20 cellular contexts compared by ENCODE assay signal in the genomic region with DNA sequence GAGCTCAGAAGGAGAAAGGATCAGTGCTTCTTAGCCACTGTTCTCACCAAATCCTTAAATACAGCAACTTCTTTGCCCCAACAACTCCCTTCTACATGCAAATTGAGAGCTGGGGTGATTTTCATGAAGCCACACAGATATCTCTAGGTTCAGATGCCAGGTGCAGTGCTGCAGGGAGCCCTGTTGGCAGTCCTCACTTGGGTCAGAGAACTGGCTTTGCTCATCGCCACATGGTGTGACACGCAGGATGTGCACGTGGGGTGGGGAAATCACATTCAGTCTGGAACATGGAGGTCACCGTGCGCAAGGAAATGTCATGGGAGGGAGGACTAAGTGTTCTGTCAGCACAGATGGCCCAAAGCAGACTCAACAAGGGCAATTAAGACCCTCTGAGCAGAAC.
A peak's percentile ranks its signal among the peaks of the same experiment; 100 is the strongest.
DNase-seq lines count a peak whose midpoint lies in the region; ATAC-seq, FAIRE-seq and TF ChIP-seq lines count a peak whose summit lies in the region.
"Had no signal": no experiment of that assay in that cellular context is flagged by ENCODE, and none has a peak within 500 bp of the region (broad histone marks: within the 10 kb centered on the region; RNA-seq: fewer than 3 reads in every experiment).

No MANE protein-coding gene starts in this region.

- no peak overlapping the region for H2BK12ac ChIP-seq in mesenchymal stem cell (ENCODE audit: low read length in 2 of 2)

- H3K27ac ChIP-seq in astrocyte (ENCODE audit: low read depth, low read length): no peak overlapping the region
- no peak overlapping the region for H3K27ac ChIP-seq in mesenchymal stem cell (ENCODE audit: low read length, poor library complexity, severe bottlenecking)
- no peak overlapping the region for H3K27ac ChIP-seq in CD4-positive, alpha-beta memory T cell (ENCODE audit: low read depth, low read length)
- H3K27ac ChIP-seq: esophagus squamous epithelium, GM23248, prostate gland, stomach had no signal

- CTCF ChIA-PET in CD4-positive, alpha-beta memory T cell (lab: Charles Lee; ENCODE audit: partially characterized antibody): no interaction called here

- H3K4me3 ChIP-seq in astrocyte (ENCODE audit: insufficient read depth, low read depth, low read length) (no peak overlapping the region), mesenchymal stem cell (ENCODE audit: insufficient read depth in 1 of 2, low read depth in 1 of 2, low read length in 2 of 2) (no peak overlapping the region)
- H3K4me3 ChIP-seq in CD4-positive, alpha-beta memory T cell (ENCODE audit: low read length in 2 of 2): no peak overlapping the region
- H3K4me3 ChIP-seq: esophagus squamous epithelium, GM23248, prostate gland, stomach had no signal

- H3K4me1 ChIP-seq in astrocyte (ENCODE audit: insufficient read depth, low read length) (peaks cover 15% of the 10 kb centered on the region), mesenchymal stem cell (ENCODE audit: control insufficient read depth, insufficient read depth, low read depth, low read length) (peaks cover 22% of the 10 kb centered on the region)
- H3K4me1 ChIP-seq in CD4-positive, alpha-beta memory T cell (ENCODE audit: insufficient read depth, low read length): no peaks in the 10 kb centered on the region
- H3K4me1 ChIP-seq: prostate gland, stomach had no signal

- no peak for DNase-seq in GM12891 (ENCODE audit: insufficient read length, low spot score)
- no peak for DNase-seq in astrocyte (ENCODE audit: low read depth)
- DNase-seq in mesenchymal stem cell: no peak
- DNase-seq in CD4-positive, alpha-beta memory T cell: no peak
- no peak for DNase-seq in activated naive CD4-positive, alpha-beta T cell treated with anti-CD3 and anti-CD28 coated beads, Interleukin-2, amount 50 U/mL, for 72 hours (ENCODE audit: low spot score in 2 of 2)
- DNase-seq in activated CD8-positive, alpha-beta memory T cell treated with anti-CD3 and anti-CD28 coated beads, Interleukin-2, amount 50 U/mL, for 48 hours: no peak
- DNase-seq: activated CD8-positive, alpha-beta memory T cell treated with anti-CD3 and anti-CD28 coated beads, Interleukin-2, amount 10 ng/mL, durations not matched to agents 7 days and 5 days; activated gamma-delta T cell treated with Interleukin-2 at 50 U/mL for 16 hours; esophagus squamous epithelium; NCI-H187 treated with DMSO at 0.1 percent for 48 hours; NCI-H510A; RPMI8226; stimulated activated CD4-positive, alpha-beta T cell treated with anti-CD3 and anti-CD28 coated beads, Interleukin-12 subunit alpha, Interleukin-12 subunit beta, amount 100 ng/mL, for 4 hours; stomach had no signal

- H3K79me2 ChIP-seq in astrocyte (ENCODE audit: insufficient read depth, low read length): peaks cover 46% of the 10 kb centered on the region

- H2BK15ac ChIP-seq in mesenchymal stem cell (ENCODE audit: low read depth, poor library complexity, severe bottlenecking): no peak overlapping the region

- H3K9me3 Mint-ChIP-seq in astrocyte (ENCODE audit: unreplicated experiment): no peaks in the 10 kb centered on the region
- H3K9me3 Mint-ChIP-seq in CD4-positive, alpha-beta memory T cell: no peaks in the 10 kb centered on the region
- no peaks in the 10 kb centered on the region for H3K9me3 Mint-ChIP-seq in activated naive CD4-positive, alpha-beta T cell treated with anti-CD3 and anti-CD28 coated beads, Interleukin-2, amount 50 U/mL, for 72 hours

- intact Hi-C loops in CD4-positive, alpha-beta memory T cell (cut with micrococcal nuclease): no loop called here

- H2BK5ac ChIP-seq in mesenchymal stem cell (ENCODE audit: low read depth, low read length, poor library complexity, severe bottlenecking): no peak overlapping the region

- no peak overlapping the region for H3K4me3 Mint-ChIP-seq in astrocyte (ENCODE audit: unreplicated experiment)
- H3K4me3 Mint-ChIP-seq in CD4-positive, alpha-beta memory T cell: no peak overlapping the region
- H3K4me3 Mint-ChIP-seq: activated CD8-positive, alpha-beta memory T cell treated with anti-CD3 and anti-CD28 coated beads, Interleukin-2, amount 10 ng/mL, durations not matched to agents 7 days and 5 days had no signal

- no peak overlapping the region for H4K91ac ChIP-seq in mesenchymal stem cell (ENCODE audit: low read length)

- no peak overlapping the region for H4K8ac ChIP-seq in mesenchymal stem cell (ENCODE audit: low read length)

- H2AFZ ChIP-seq in astrocyte (ENCODE audit: low read depth, low read length): no peak overlapping the region
- no peak overlapping the region for H2AFZ ChIP-seq in mesenchymal stem cell (ENCODE audit: low read depth, low read length)
- H2AFZ ChIP-seq: GM23248 had no signal

- H3K9me3 ChIP-seq in astrocyte (ENCODE audit: insufficient read depth, low read depth, low read length): no peaks in the 10 kb centered on the region
- no peaks in the 10 kb centered on the region for H3K9me3 ChIP-seq in mesenchymal stem cell (ENCODE audit: control insufficient read depth, low read length)
- H3K9me3 ChIP-seq in CD4-positive, alpha-beta memory T cell (ENCODE audit: control insufficient read depth in 1 of 2, low read length in 2 of 2): no peaks in the 10 kb centered on the region
- H3K9me3 ChIP-seq: esophagus squamous epithelium, prostate gland, stomach had no signal

- peak overlapping the region; percentile 12 for H2AK5ac ChIP-seq in mesenchymal stem cell (ENCODE audit: low read length, severe bottlenecking)

- no peak overlapping the region for H3K14ac ChIP-seq in mesenchymal stem cell (ENCODE audit: low read length in 2 of 2)

- H3K36me3 ChIP-seq in astrocyte (ENCODE audit: insufficient read depth, low read length): no peaks in the 10 kb centered on the region
- H3K36me3 ChIP-seq in mesenchymal stem cell (ENCODE audit: control insufficient read depth in 1 of 2, insufficient read depth in 2 of 2, low read depth in 1 of 2, low read length in 2 of 2): no peaks in the 10 kb centered on the region
- H3K36me3 ChIP-seq in CD4-positive, alpha-beta memory T cell (ENCODE audit: insufficient read depth, low read length): no peaks in the 10 kb centered on the region
- H3K36me3 ChIP-seq: esophagus squamous epithelium, prostate gland, stomach had no signal

- H3K4me1 Mint-ChIP-seq in astrocyte (ENCODE audit: low read depth, unreplicated experiment): peaks cover 60% of the 10 kb centered on the region
- H3K4me1 Mint-ChIP-seq in CD4-positive, alpha-beta memory T cell: no peaks in the 10 kb centered on the region

- H3K27ac Mint-ChIP-seq in astrocyte (ENCODE audit: unreplicated experiment): peak overlapping the region; percentile 55
- no peak overlapping the region for H3K27ac Mint-ChIP-seq in CD4-positive, alpha-beta memory T cell
- H3K27ac Mint-ChIP-seq in activated naive CD4-positive, alpha-beta T cell treated with anti-CD3 and anti-CD28 coated beads, Interleukin-2, amount 50 U/mL, for 72 hours: no peak overlapping the region
- H3K27ac Mint-ChIP-seq: activated CD8-positive, alpha-beta memory T cell treated with anti-CD3 and anti-CD28 coated beads, Interleukin-2, amount 10 ng/mL, durations not matched to agents 7 days and 5 days had no signal

- no peak overlapping the region for H3K18ac ChIP-seq in mesenchymal stem cell (ENCODE audit: low read depth in 1 of 2, low read length in 2 of 2)

- no peaks in the 10 kb centered on the region for H3K27me3 Mint-ChIP-seq in astrocyte (ENCODE audit: low read depth, unreplicated experiment)
- H3K27me3 Mint-ChIP-seq in CD4-positive, alpha-beta memory T cell: peaks cover 7 to 9% of the 10 kb centered on the region in 2 donors

- peak; percentile 79 for FAIRE-seq in GM12891 (lab: Jason Lieb, UNC)
- FAIRE-seq in astrocyte (lab: Jason Lieb, UNC): no peak
- FAIRE-seq: GM18507, HTR-8/SVneo had no signal

- H3K27me3 ChIP-seq in astrocyte (ENCODE audit: insufficient read depth, low read length): no peaks in the 10 kb centered on the region
- H3K27me3 ChIP-seq in mesenchymal stem cell (ENCODE audit: control insufficient read depth in 1 of 2, insufficient read depth in 1 of 2, low read length in 2 of 2): no peaks in the 10 kb centered on the region
- no peaks in the 10 kb centered on the region for H3K27me3 ChIP-seq in CD4-positive, alpha-beta memory T cell (ENCODE audit: insufficient read depth, low read length)

- peaks cover 5% of the 10 kb centered on the region for H3K36me3 Mint-ChIP-seq in astrocyte (ENCODE audit: low read depth, unreplicated experiment)
- no peaks in the 10 kb centered on the region for H3K36me3 Mint-ChIP-seq in CD4-positive, alpha-beta memory T cell
- no peaks in the 10 kb centered on the region for H3K36me3 Mint-ChIP-seq in activated naive CD4-positive, alpha-beta T cell treated with anti-CD3 and anti-CD28 coated beads, Interleukin-2, amount 50 U/mL, for 72 hours
- H3K36me3 Mint-ChIP-seq: activated CD8-positive, alpha-beta memory T cell treated with anti-CD3 and anti-CD28 coated beads, Interleukin-2, amount 10 ng/mL, durations not matched to agents 7 days and 5 days had no signal

- WGBS in mesenchymal stem cell: 93% methylated on average over 5 of the region's 5 CpGs

- TF ChIP-seq CTCF in astrocyte (IDR thresholded peaks at IDR 0.05; ENCODE audit: insufficient read depth, low read depth, low read length): no peak

- POLR2A ChIA-PET in CD4-positive, alpha-beta memory T cell (lab: Charles Lee; ENCODE audit: partially characterized antibody): no interaction called here

- H3K23ac ChIP-seq in mesenchymal stem cell (ENCODE audit: low read length in 2 of 2): no peak overlapping the region

- peak; percentile 57 for ATAC-seq in HG02678 (IDR thresholded peaks at IDR 0.05; ENCODE audit: unreplicated experiment)
- no peak for ATAC-seq in activated naive CD4-positive, alpha-beta T cell treated with anti-CD3 and anti-CD28 coated beads, Interleukin-2, amount 50 U/mL, for 72 hours
- ATAC-seq in GM21529 (IDR thresholded peaks at IDR 0.05; ENCODE audit: unreplicated experiment): no peak
- ATAC-seq: activated CD8-positive, alpha-beta memory T cell treated with anti-CD3 and anti-CD28 coated beads, Interleukin-2, amount 10 ng/mL, durations not matched to agents 7 days and 5 days had no signal

- no peak overlapping the region for H3K4ac ChIP-seq in mesenchymal stem cell (ENCODE audit: low read depth in 1 of 2, low read length in 2 of 2)

- H3K4me2 ChIP-seq in astrocyte (ENCODE audit: low read length) (no peak overlapping the region), mesenchymal stem cell (ENCODE audit: low read length, poor library complexity, severe bottlenecking) (no peak overlapping the region)

- no peak for TF ChIP-seq POLR2A in GM12891 (IDR thresholded peaks at IDR 0.05; ENCODE audit: low read depth, low read length)

- peaks cover 36% of the 10 kb centered on the region for H3K79me1 ChIP-seq in mesenchymal stem cell (replicated peaks; ENCODE audit: low read length, poor library complexity, severe bottlenecking)

- peaks cover 66% of the 10 kb centered on the region for H4K20me1 ChIP-seq in astrocyte (ENCODE audit: insufficient read depth, low read length)

- H3K9ac ChIP-seq in astrocyte (ENCODE audit: low read length) (no peak overlapping the region), mesenchymal stem cell (ENCODE audit: low read length) (no peak overlapping the region)
- H3K9ac ChIP-seq: GM23248 had no signal

- no peak overlapping the region for H2BK120ac ChIP-seq in mesenchymal stem cell (ENCODE audit: low read depth, low read length)

TF ChIP-seq in GM12891, 5 proteins besides CTCF, POLR2A, EP300 and RAD21 (continues in another document):
- TF ChIP-seq SPI1 (IDR thresholded peaks at IDR 0.05; ENCODE audit: low read depth, low read length) (no peak), POU2F2 (IDR thresholded peaks at IDR 0.05; ENCODE audit: low read depth, low read length) (no peak), POLR2AphosphoS5 (IDR thresholded peaks at IDR 0.05; ENCODE audit: low read depth, low read length) (no peak)
